ENCODE assay signal across 9 cellular contexts in genomic region chr2:75523313-75524275, GRCh38. TPM values are rescaled to one million over a fixed set of nuclear protein-coding genes. Genes with fewer than 3 reads are reported as not detected.
DNase-seq lines count a peak whose midpoint lies in the region; ATAC-seq and TF ChIP-seq lines count a peak whose summit lies in the region.
"Had no signal": no experiment of that assay in that cellular context is flagged by ENCODE, and none has a peak within 500 bp of the region (broad histone marks: within the 10 kb centered on the region; RNA-seq: fewer than 3 reads in every experiment).

No MANE protein-coding gene starts in this region.

- H3K36me3 ChIP-seq in SK-N-SH (replicated peaks in 1 of 2; ENCODE audit: control insufficient read depth in 1 of 2, insufficient read depth in 2 of 2, low read length in 1 of 2) (peaks cover 40 to 63% of the 10 kb centered on the region in 2 experiments), left ventricle myocardium inferior (no peaks in the 10 kb centered on the region)
- H3K36me3 ChIP-seq: cardiac muscle cell had no signal

- WGBS in SK-N-SH (ENCODE audit: low lambda C conversion rate), result 37% methylated on average over 6 of the region's 6 CpGs

- no peak for TF ChIP-seq CTCF in GM13976 (IDR thresholded peaks at IDR 0.05; ENCODE audit: borderline replicate concordance, control extremely low read depth, extremely low read depth, insufficient read depth, missing control alignments)
- TF ChIP-seq CTCF in SK-N-SH (IDR thresholded peaks at IDR 0.05), result no peak
- no peak for TF ChIP-seq CTCF in dorsolateral prefrontal cortex (IDR thresholded peaks at IDR 0.05 in 54 of 56, conservative IDR thresholded peaks at IDR 0.05 in 2 of 56; ENCODE audit: low read depth in 1 of 56, partially characterized antibody in 56 of 56)
- no peak for TF ChIP-seq CTCF in left ventricle myocardium inferior (IDR thresholded peaks at IDR 0.05; ENCODE audit: borderline replicate concordance)

- peaks cover 7 to 19% of the 10 kb centered on the region in 2 experiments; a peak in 3 of 4 replicates for H3K4me1 ChIP-seq in SK-N-SH (ENCODE audit: control insufficient read depth in 1 of 2, insufficient read depth in 2 of 2, low read depth in 1 of 2, low read length in 1 of 2)
- H3K4me1 ChIP-seq in left ventricle myocardium inferior, result no peaks in the 10 kb centered on the region

- H3K9me3 ChIP-seq in SK-N-SH, result no peaks in the 10 kb centered on the region
- no peaks in the 10 kb centered on the region for H3K9me3 ChIP-seq in left ventricle myocardium inferior (replicated peaks)

- peaks cover 23% of the 10 kb centered on the region for H3F3A ChIP-seq in SK-N-SH (replicated peaks; ENCODE audit: insufficient read depth)

- H3K27ac ChIP-seq in SK-N-SH (ENCODE audit: low read depth in 2 of 2, low read length in 1 of 2), result peak overlapping the region in 1 of 2 experiments; percentile 59; a peak in 2 of 4 replicates
- H3K27ac ChIP-seq in dorsolateral prefrontal cortex, result no peak overlapping the region
- H3K27ac ChIP-seq in left ventricle myocardium inferior (replicated peaks), result no peak overlapping the region
- H3K27ac ChIP-seq: cardiac muscle cell had no signal

- H3K27me3 ChIP-seq in SK-N-SH (ENCODE audit: insufficient read depth), result no peaks in the 10 kb centered on the region
- H3K27me3 ChIP-seq in dorsolateral prefrontal cortex, result peaks cover 0 to 40% (median 8%) of the 10 kb centered on the region in 45 donors
- no peaks in the 10 kb centered on the region for H3K27me3 ChIP-seq in left ventricle myocardium inferior (ENCODE audit: low read depth)
- H3K27me3 ChIP-seq: cardiac muscle cell had no signal

- peak in 1 of 2 experiments; percentile 45; a peak in 1 of 4 replicates for TF ChIP-seq EP300 in SK-N-SH (IDR thresholded peaks at IDR 0.05; ENCODE audit: borderline replicate concordance in 1 of 2, low read depth in 1 of 2, low read length in 1 of 2)

- H3K9ac ChIP-seq in SK-N-SH, result no peak overlapping the region

- H3K4me3 ChIP-seq in SK-N-SH (ENCODE audit: low read depth in 2 of 2, low read length in 1 of 2), result no peak overlapping the region
- H3K4me3 ChIP-seq in dorsolateral prefrontal cortex, result no peak overlapping the region
- no peak overlapping the region for H3K4me3 ChIP-seq in left ventricle myocardium inferior
- H3K4me3 ChIP-seq: cardiac muscle cell had no signal

- in situ Hi-C loops in GM13976 (cut with MboI; ENCODE audit: low sequenced_read_pairs, unreplicated experiment), result no loop called here

- no peak for TF ChIP-seq RAD21 in SK-N-SH (IDR thresholded peaks at IDR 0.05; ENCODE audit: low read length)

- ATAC-seq in HG02571 (IDR thresholded peaks at IDR 0.05; ENCODE audit: unreplicated experiment) (peak; percentile 84), GM18861 (IDR thresholded peaks at IDR 0.05; ENCODE audit: unreplicated experiment) (no peak)

- CTCF ChIA-PET in SK-N-SH (lab: Yijun Ruan, JAX), result interaction anchor here (0.7 to 2.4 kb wide), 5 partner anchors 9 to 105 kb away, joined by 3 to 7 read pairs (median 4); no protein-coding TSS in a partner anchor

- no peak overlapping the region for H3K4me2 ChIP-seq in SK-N-SH

- H3K9me2 ChIP-seq in SK-N-SH, result no peaks in the 10 kb centered on the region

- H3K79me2 ChIP-seq in SK-N-SH (ENCODE audit: insufficient read depth), result peaks cover 98% of the 10 kb centered on the region

- POLR2A ChIA-PET in SK-N-SH (lab: Yijun Ruan, JAX), result interaction anchor here (0.6 kb wide), 1 partner anchor 1628 kb away, joined by 4 read pairs; no protein-coding TSS in a partner anchor

- intact Hi-C loops in dorsolateral prefrontal cortex (cut with DNase I), result no loop called here
- intact Hi-C loops in left ventricle myocardium inferior (cut with micrococcal nuclease), result no loop called here

- peaks cover 96% of the 10 kb centered on the region for H4K20me1 ChIP-seq in SK-N-SH (ENCODE audit: insufficient read depth)

- no peak overlapping the region for H2AFZ ChIP-seq in SK-N-SH (ENCODE audit: low read depth)

- DNase-seq in GM13976 (ENCODE audit: low spot score) (peak; percentile 25), SK-N-SH (no peak), kidney glomerular epithelial cell (lab: John Stamatoyannopoulos, UW) (peak; percentile 88), dorsolateral prefrontal cortex (no peak), RPMI8226 (no peak), left ventricle myocardium inferior (no peak)

TF ChIP-seq in SK-N-SH, 30 proteins besides CTCF, POLR2A, EP300 and RAD21 (continues in another document):
- TF ChIP-seq RCOR1 (IDR thresholded peaks at IDR 0.05; ENCODE audit: low read length) (no peak), SIN3A (IDR thresholded peaks at IDR 0.05; ENCODE audit: borderline replicate concordance, low read depth, low read length) (peak; percentile 28; the same call in 1 of the 2 replicates), YY1 (IDR thresholded peaks at IDR 0.05; ENCODE audit: low read depth) (no peak), NFIC (IDR thresholded peaks at IDR 0.05; ENCODE audit: borderline replicate concordance) (peak; percentile 94), FOXM1 (IDR thresholded peaks at IDR 0.05; ENCODE audit: low read depth) (no peak), PBX3 (IDR thresholded peaks at IDR 0.05) (peak; percentile 45; the same call in 1 of the 2 replicates), JUND (IDR thresholded peaks at IDR 0.05) (peak; percentile 75), FOSL2 (IDR thresholded peaks at IDR 0.05; ENCODE audit: borderline replicate concordance, low read depth) (peak; percentile 82; the same call in 1 of the 2 replicates), GABPA (IDR thresholded peaks at IDR 0.05; ENCODE audit: low read depth) (no peak), NRF1 (IDR thresholded peaks at IDR 0.05; ENCODE audit: low read depth, low read length) (no peak), TCF12 (IDR thresholded peaks at IDR 0.05) (peak; percentile 63; the same call in 1 of the 2 replicates), RXRA (IDR thresholded peaks at IDR 0.05; ENCODE audit: borderline replicate concordance, low read depth) (peak; percentile 66; the same call in 1 of the 2 replicates), CHD2 (IDR thresholded peaks at IDR 0.05; ENCODE audit: low read length, partially characterized antibody) (no peak), POLR2AphosphoS5 (IDR thresholded peaks at IDR 0.05; ENCODE audit: low read depth, low read length) (no peak; the same call in 1 of the 2 replicates), TEAD4 (IDR thresholded peaks at IDR 0.05; ENCODE audit: borderline replicate concordance, insufficient read depth) (peak; percentile 66; the same call in 1 of the 2 replicates), MEF2A (IDR thresholded peaks at IDR 0.05; ENCODE audit: borderline replicate concordance, low read depth) (no peak), MXI1 (IDR thresholded peaks at IDR 0.05; ENCODE audit: low read depth, low read length) (no peak)
- TF ChIP-seq, protein P1, sequence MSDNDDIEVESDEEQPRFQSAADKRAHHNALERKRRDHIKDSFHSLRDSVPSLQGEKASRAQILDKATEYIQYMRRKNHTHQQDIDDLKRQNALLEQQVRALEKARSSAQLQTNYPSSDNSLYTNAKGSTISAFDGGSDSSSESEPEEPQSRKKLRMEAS (IDR thresholded peaks at IDR 0.05; ENCODE audit: low read depth), result no peak
- TF ChIP-seq, protein P2, sequence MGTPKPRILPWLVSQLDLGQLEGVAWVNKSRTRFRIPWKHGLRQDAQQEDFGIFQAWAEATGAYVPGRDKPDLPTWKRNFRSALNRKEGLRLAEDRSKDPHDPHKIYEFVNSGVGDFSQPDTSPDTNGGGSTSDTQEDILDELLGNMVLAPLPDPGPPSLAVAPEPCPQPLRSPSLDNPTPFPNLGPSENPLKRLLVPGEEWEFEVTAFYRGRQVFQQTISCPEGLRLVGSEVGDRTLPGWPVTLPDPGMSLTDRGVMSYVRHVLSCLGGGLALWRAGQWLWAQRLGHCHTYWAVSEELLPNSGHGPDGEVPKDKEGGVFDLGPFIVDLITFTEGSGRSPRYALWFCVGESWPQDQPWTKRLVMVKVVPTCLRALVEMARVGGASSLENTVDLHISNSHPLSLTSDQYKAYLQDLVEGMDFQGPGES (IDR thresholded peaks at IDR 0.05; ENCODE audit: low read depth, low read length), result no peak
- TF ChIP-seq, protein P3, sequence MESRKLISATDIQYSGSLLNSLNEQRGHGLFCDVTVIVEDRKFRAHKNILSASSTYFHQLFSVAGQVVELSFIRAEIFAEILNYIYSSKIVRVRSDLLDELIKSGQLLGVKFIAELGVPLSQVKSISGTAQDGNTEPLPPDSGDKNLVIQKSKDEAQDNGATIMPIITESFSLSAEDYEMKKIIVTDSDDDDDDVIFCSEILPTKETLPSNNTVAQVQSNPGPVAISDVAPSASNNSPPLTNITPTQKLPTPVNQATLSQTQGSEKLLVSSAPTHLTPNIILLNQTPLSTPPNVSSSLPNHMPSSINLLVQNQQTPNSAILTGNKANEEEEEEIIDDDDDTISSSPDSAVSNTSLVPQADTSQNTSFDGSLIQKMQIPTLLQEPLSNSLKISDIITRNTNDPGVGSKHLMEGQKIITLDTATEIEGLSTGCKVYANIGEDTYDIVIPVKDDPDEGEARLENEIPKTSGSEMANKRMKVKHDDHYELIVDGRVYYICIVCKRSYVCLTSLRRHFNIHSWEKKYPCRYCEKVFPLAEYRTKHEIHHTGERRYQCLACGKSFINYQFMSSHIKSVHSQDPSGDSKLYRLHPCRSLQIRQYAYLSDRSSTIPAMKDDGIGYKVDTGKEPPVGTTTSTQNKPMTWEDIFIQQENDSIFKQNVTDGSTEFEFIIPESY (IDR thresholded peaks at IDR 0.05; ENCODE audit: borderline replicate concordance, low read depth), result no peak

RNA-seq across cellular contexts. Expression of gene EVA1A, which starts 37.1 kb away (rescaled TPM):
- polyA plus RNA-seq in SK-N-SH (2012; rRNA removed), result 79.0 and 93.0 TPM in 2 replicates
- polyA plus RNA-seq in SK-N-SH (2012; cell fraction: cytosol; rRNA removed), result 54.3 and 67.8 TPM in 2 replicates
- polyA plus RNA-seq in SK-N-SH (2012; cell fraction: nucleus; rRNA removed), result 76.0 and 133 TPM in 2 replicates
- total RNA-seq in dorsolateral prefrontal cortex (1 to 10 TPM in 9 of 120 experiments, under 1 TPM in 15, not detected in 96; 0.22 to 2.5 (median 0.81) TPM), left ventricle myocardium inferior (0.41 TPM)

Comparison
In these comparisons a context has a peak if more than half of its experiments do, and no peak if none do; other contexts are left out.
1. DNase-seq: peak in GM13976 (single experiment) and kidney glomerular epithelial cell (single experiment); none in SK-N-SH (single experiment), dorsolateral prefrontal cortex (0 of 10), RPMI8226 (single experiment) and left ventricle myocardium inferior (single experiment).